Comparison of ENCODE assay signal across 9 cellular contexts in the genomic region with DNA sequence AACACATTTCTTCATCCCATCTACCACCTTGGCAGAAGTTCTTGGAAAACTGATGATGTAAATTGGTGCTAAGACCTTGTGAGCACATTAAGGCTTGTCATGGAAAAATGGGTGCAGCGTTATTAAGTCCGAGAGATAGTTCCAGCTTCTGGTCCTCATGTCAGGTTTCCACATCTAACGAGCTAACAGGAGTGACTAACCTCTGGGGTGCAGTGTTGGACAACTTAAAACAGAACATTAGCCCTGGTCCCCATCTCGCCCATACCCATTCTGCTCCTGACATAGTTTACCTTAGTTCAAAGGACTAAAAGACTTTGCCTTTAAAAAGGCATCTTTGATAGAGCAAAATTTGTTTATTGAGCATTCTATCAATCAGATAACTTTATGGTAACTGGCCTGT.
DNase-seq lines count a peak whose midpoint lies in the region; ATAC-seq and TF ChIP-seq lines count a peak whose summit lies in the region.
"Had no signal": no experiment of that assay in that cellular context is flagged by ENCODE, and none has a peak within 500 bp of the region (broad histone marks: within the 10 kb centered on the region; RNA-seq: fewer than 3 reads in every experiment).

No MANE protein-coding gene starts in this region.

- no peaks in the 10 kb centered on the region for H3K36me3 ChIP-seq in effector memory CD4-positive, alpha-beta T cell (ENCODE audit: control insufficient read depth, insufficient read depth, low read length)
- H3K36me3 ChIP-seq: uterus had no signal

- no peak for ATAC-seq in GM18909 (IDR thresholded peaks at IDR 0.05; ENCODE audit: poor library complexity, unreplicated experiment)

- no peaks in the 10 kb centered on the region for H3K27me3 ChIP-seq in effector memory CD4-positive, alpha-beta T cell (replicated peaks; ENCODE audit: control insufficient read depth, insufficient read depth, low read length, poor library complexity, severe bottlenecking)
- H3K27me3 ChIP-seq: uterus had no signal

- H3K4me3 ChIP-seq in retinal pigment epithelial cell (ENCODE audit: low read length), result no peak overlapping the region
- no peak overlapping the region for H3K4me3 ChIP-seq in effector memory CD4-positive, alpha-beta T cell (ENCODE audit: insufficient read depth, low read depth, low read length, poor library complexity, severe bottlenecking)
- H3K4me3 ChIP-seq: uterus had no signal

- H3K4me1 ChIP-seq in effector memory CD4-positive, alpha-beta T cell (ENCODE audit: control insufficient read depth, insufficient read depth, low read length, poor library complexity, severe bottlenecking), result no peaks in the 10 kb centered on the region
- H3K4me1 ChIP-seq: uterus had no signal

- DNase-seq in NCI-H2171 treated with DMSO at 0.1 percent for 48 hours (lab: John Stamatoyannopoulos, UW) (peak; percentile 10), NCI-H2171 (lab: John Stamatoyannopoulos, UW) (no peak), NCI-H524 (lab: John Stamatoyannopoulos, UW) (peak; percentile 45 to 82), dermis microvascular lymphatic vessel endothelial cell (ENCODE audit: low read depth in 2 of 2) (peak; percentile 42 to 43), retinal pigment epithelial cell (ENCODE audit: low read depth) (no peak)
- no peak for DNase-seq in effector CD4-positive, alpha-beta T cell
- no peak for DNase-seq in effector memory CD4-positive, alpha-beta T cell
- DNase-seq: uterus had no signal

- H3K27ac ChIP-seq in effector memory CD4-positive, alpha-beta T cell (ENCODE audit: insufficient read depth, low read length, poor library complexity, severe bottlenecking), result no peak overlapping the region
- H3K27ac ChIP-seq: uterus had no signal

- no peaks in the 10 kb centered on the region for H3K9me3 ChIP-seq in effector memory CD4-positive, alpha-beta T cell (ENCODE audit: control insufficient read depth, low read length)
- H3K9me3 ChIP-seq: uterus had no signal

- peak; percentile 19 for TF ChIP-seq CTCF in retinal pigment epithelial cell (conservative IDR thresholded peaks at IDR 0.05; ENCODE audit: low read depth, low read length)

Comparison
In these comparisons a context has a peak if more than half of its experiments do, and no peak if none do; other contexts are left out.
1. DNase-seq: peak in NCI-H2171 treated with DMSO at 0.1 percent for 48 hours (single experiment), NCI-H524 (2 of 2) and dermis microvascular lymphatic vessel endothelial cell (2 of 2); none in NCI-H2171 (single experiment), retinal pigment epithelial cell (single experiment), effector CD4-positive, alpha-beta T cell (single experiment) and effector memory CD4-positive, alpha-beta T cell (0 of 3).